8 cellular contexts compared by ENCODE assay signal in genomic region chr14:67837011-67837624, GRCh38. TPM values are rescaled to one million over a fixed set of nuclear protein-coding genes. Genes with fewer than 3 reads are reported as not detected.
DNase-seq lines count a peak whose midpoint lies in the region; ATAC-seq and TF ChIP-seq lines count a peak whose summit lies in the region.

No MANE protein-coding gene starts in this region.

- WGBS in thyroid gland, 2 donors = 32 to 38% methylated on average over 2 of the region's 2 CpGs

- H3K4me1 ChIP-seq in KMS-11 (ENCODE audit: low read depth, poor library complexity, severe bottlenecking) (no peaks in the 10 kb centered on the region), left lung (peaks cover 0 to 7% of the 10 kb centered on the region in 2 donors), thyroid gland (no peaks in the 10 kb centered on the region)

- BruUV-seq in MCF 10A (replicated peaks; lab: Mats Ljungman, UMichigan) = no TSS peak

- intact Hi-C loops in MCF 10A (cut with micrococcal nuclease) (no loop called here), left lung (cut with DNase I) (no loop called here), thyroid gland (cut with DNase I) (loop anchor here (10.0 kb wide), 1 partner anchor 988 kb away; no protein-coding TSS in a partner anchor)

- H3K4me3 Mint-ChIP-seq in T-helper 2 cell treated with Interferon-gamma antibody and Interleukin-4, amounts not matched to agents 5 μg/mL and 100 μg/mL, for 36 hours = no peak overlapping the region
- H3K4me3 Mint-ChIP-seq in MCF 10A (ENCODE audit: unreplicated experiment) = no peak overlapping the region

- POLR2A ChIA-PET in MCF 10A (lab: Yijun Ruan, JAX) = interaction anchor here (1.1 kb wide), 1 partner anchor 21 kb away, joined by 5 read pairs; the partner anchor contains the start of gene ZFYVE26

- H3K27me3 ChIP-seq in KMS-11 (ENCODE audit: insufficient read depth, low read depth) = no peaks in the 10 kb centered on the region
- no peaks in the 10 kb centered on the region for H3K27me3 ChIP-seq in left lung
- H3K27me3 ChIP-seq in thyroid gland = no peaks in the 10 kb centered on the region

- TF ChIP-seq POLR2A in thyroid gland (IDR thresholded peaks at IDR 0.05) = no peak

- no peaks in the 10 kb centered on the region for H4K20me1 ChIP-seq in KMS-11 (ENCODE audit: insufficient read depth)

- H3K9me3 ChIP-seq in left lung (no peaks in the 10 kb centered on the region), thyroid gland (no peaks in the 10 kb centered on the region)

- no peak overlapping the region for H3K9ac ChIP-seq in KMS-11

- no peak overlapping the region for H3K4me3 ChIP-seq in KMS-11 (IDR thresholded peaks at IDR 0.05; ENCODE audit: insufficient read depth, low read depth, low read length)
- H3K4me3 ChIP-seq in left lung = no peak overlapping the region
- H3K4me3 ChIP-seq in thyroid gland (replicated peaks in 1 of 3) = no peak overlapping the region

- H3K27me3 Mint-ChIP-seq in T-helper 2 cell treated with Interferon-gamma antibody and Interleukin-4, amounts not matched to agents 5 μg/mL and 100 μg/mL, for 36 hours (ENCODE audit: low read depth) = no peaks in the 10 kb centered on the region
- no peaks in the 10 kb centered on the region for H3K27me3 Mint-ChIP-seq in MCF 10A (ENCODE audit: insufficient read depth, unreplicated experiment)

- TF ChIP-seq CTCF in KMS-11 (conservative IDR thresholded peaks at IDR 0.05; ENCODE audit: low read depth, low read length) (peak; percentile 57), MCF 10A (IDR thresholded peaks at IDR 0.05; ENCODE audit: unreplicated experiment) (peak; percentile 73), left lung (IDR thresholded peaks at IDR 0.05) (peak; percentile 32 to 39), thyroid gland (IDR thresholded peaks at IDR 0.05) (peak in 5 of 6 experiments; percentile 24 to 92 (median 67))

- no peak overlapping the region for H3K27ac Mint-ChIP-seq in T-helper 2 cell treated with Interferon-gamma antibody and Interleukin-4, amounts not matched to agents 5 μg/mL and 100 μg/mL, for 36 hours
- no peak overlapping the region for H3K27ac Mint-ChIP-seq in MCF 10A (ENCODE audit: low read depth, unreplicated experiment)

- H2AFZ ChIP-seq in KMS-11 (ENCODE audit: low read depth) = no peak overlapping the region

- ATAC-seq in left lung = peak; percentile 92
- ATAC-seq in HG03354 (IDR thresholded peaks at IDR 0.05; ENCODE audit: poor library complexity, severe bottlenecking, unreplicated experiment) = no peak

- H3K36me3 ChIP-seq in KMS-11 (ENCODE audit: insufficient read depth) = no peaks in the 10 kb centered on the region
- H3K36me3 ChIP-seq in left lung = no peaks in the 10 kb centered on the region
- no peaks in the 10 kb centered on the region for H3K36me3 ChIP-seq in thyroid gland

- no peak overlapping the region for H3K27ac ChIP-seq in KMS-11
- H3K27ac ChIP-seq in left lung = peak overlapping the region in 1 of 2 donors; percentile 24
- no peak overlapping the region for H3K27ac ChIP-seq in thyroid gland

- H3K79me2 ChIP-seq in KMS-11 (ENCODE audit: insufficient read depth, low read depth) = no peaks in the 10 kb centered on the region

- peaks cover 4% of the 10 kb centered on the region for H3K36me3 Mint-ChIP-seq in T-helper 2 cell treated with Interferon-gamma antibody and Interleukin-4, amounts not matched to agents 5 μg/mL and 100 μg/mL, for 36 hours (ENCODE audit: low read depth)
- peaks cover 7% of the 10 kb centered on the region for H3K36me3 Mint-ChIP-seq in MCF 10A (ENCODE audit: insufficient read depth, unreplicated experiment)

- DNase-seq in T-helper 2 cell = peak in 3 of 5 experiments; percentile 45 to 81 (median 49)
- DNase-seq in T-helper 2 cell treated with Interferon-gamma antibody and Interleukin-4, amounts not matched to agents 5 μg/mL and 100 μg/mL, for 36 hours (ENCODE audit: low spot score) = no peak
- peak; percentile 16 to 58 for DNase-seq in SHP77 (lab: John Stamatoyannopoulos, UW)
- peak; percentile 73 for DNase-seq in MCF 10A (ENCODE audit: unreplicated experiment)
- no peak for DNase-seq in left lung
- DNase-seq in thyroid gland = peak; percentile 30 to 72

- CTCF ChIA-PET in MCF 10A (lab: Yijun Ruan, JAX) = interaction anchor here (0.6 to 1.9 kb wide), 17 partner anchors 9 to 1025 kb away, joined by 3 to 23 read pairs (median 4); partner anchors contain the start of gene RAD51B

- H3K9me3 Mint-ChIP-seq in T-helper 2 cell treated with Interferon-gamma antibody and Interleukin-4, amounts not matched to agents 5 μg/mL and 100 μg/mL, for 36 hours = no peaks in the 10 kb centered on the region
- no peaks in the 10 kb centered on the region for H3K9me3 Mint-ChIP-seq in MCF 10A (ENCODE audit: unreplicated experiment)

- H3K4me1 Mint-ChIP-seq in T-helper 2 cell treated with Interferon-gamma antibody and Interleukin-4, amounts not matched to agents 5 μg/mL and 100 μg/mL, for 36 hours (ENCODE audit: low read depth) = no peaks in the 10 kb centered on the region
- no peaks in the 10 kb centered on the region for H3K4me1 Mint-ChIP-seq in MCF 10A (ENCODE audit: insufficient read depth, unreplicated experiment)

- no peak overlapping the region for H3K4me2 ChIP-seq in KMS-11

RNA-seq across cellular contexts. Expression of gene RAD51B, which starts 17.5 kb away (rescaled TPM):
- 14.6 and 21.3 TPM in 2 replicates for total RNA-seq in MCF 10A (2022)
- total RNA-seq in left lung = 10 to 100 TPM; 18.3 TPM
- total RNA-seq in thyroid gland = 10 to 100 TPM; 14.0 to 16.4 (median 14.8) TPM

RNA-seq across cellular contexts. Expression of gene ZFYVE26, which starts 20.7 kb away (rescaled TPM):
- total RNA-seq in MCF 10A (2022) = 11.9 and 18.1 TPM in 2 replicates
- 10 to 100 TPM; 33.7 to 47.8 TPM for total RNA-seq in left lung
- total RNA-seq in thyroid gland = 10 to 100 TPM; 21.5 to 49.7 (median 37.1) TPM

Comparison
In these comparisons a context has a peak if more than half of its experiments do, and no peak if none do; other contexts are left out.
1. DNase-seq: peak in T-helper 2 cell (3 of 5), SHP77 (2 of 2), MCF 10A (single experiment) and thyroid gland (2 of 2); none in T-helper 2 cell treated with Interferon-gamma antibody and Interleukin-4, amounts not matched to agents 5 μg/mL and 100 μg/mL, for 36 hours (single experiment) and left lung (0 of 2).
2. Peak in every context shown above with its lines, with median percentiles within 50 percentile points of each other: CTCF ChIP-seq.